ENCODE assay signal across 18 cellular contexts in genomic region chr18:73742959-73743358, GRCh38.
DNase-seq lines count a peak whose midpoint lies in the region; ATAC-seq, FAIRE-seq and TF ChIP-seq lines count a peak whose summit lies in the region.
"Had no signal": no experiment of that assay in that cellular context is flagged by ENCODE, and none has a peak within 500 bp of the region (broad histone marks: within the 10 kb centered on the region; RNA-seq: fewer than 3 reads in every experiment).

No MANE protein-coding gene starts in this region.

- H3K4me1 ChIP-seq in DND-41 (ENCODE audit: insufficient read depth, low read length) (peaks cover 24% of the 10 kb centered on the region), keratinocyte (ENCODE audit: control insufficient read depth, extremely low read depth, insufficient read depth, low read length) (peaks cover 34% of the 10 kb centered on the region), left ventricle myocardium inferior (no peaks in the 10 kb centered on the region)
- H3K4me1 ChIP-seq: A549, BE2C, Caco-2 had no signal

- TF ChIP-seq CTCF in DND-41 (IDR thresholded peaks at IDR 0.05; ENCODE audit: borderline replicate concordance, extremely low read depth, low read length, poor library complexity, severe bottlenecking) (no peak), keratinocyte (optimal IDR thresholded peaks at IDR 0.05 in 1 of 3, IDR thresholded peaks at IDR 0.05 in 1 of 3, conservative IDR thresholded peaks at IDR 0.05 in 1 of 3; ENCODE audit: extremely low read depth in 1 of 3, insufficient read depth in 2 of 3, low read length in 3 of 3) (no peak), left ventricle myocardium inferior (IDR thresholded peaks at IDR 0.05; ENCODE audit: borderline replicate concordance) (no peak)

- no peak for FAIRE-seq in keratinocyte (lab: Jason Lieb, UNC)
- FAIRE-seq: A549, GM12891, H54 had no signal

- peak; percentile 91 for ATAC-seq in DND-41 (ENCODE audit: insufficient read depth, low read depth)
- no peak for ATAC-seq in HG03565 (IDR thresholded peaks at IDR 0.05; ENCODE audit: unreplicated experiment)
- ATAC-seq: A549, HCT116 had no signal

- H3K4me2 ChIP-seq in DND-41 (ENCODE audit: insufficient read depth, low read length), result peak overlapping the region; percentile 18
- no peak overlapping the region for H3K4me2 ChIP-seq in keratinocyte (ENCODE audit: control insufficient read depth, extremely low read depth, insufficient read depth, low read depth, low read length)
- H3K4me2 ChIP-seq: A549 had no signal

- H3K79me2 ChIP-seq in DND-41 (ENCODE audit: insufficient read depth, low read length) (no peaks in the 10 kb centered on the region), keratinocyte (ENCODE audit: control insufficient read depth, insufficient read depth, low read length) (no peaks in the 10 kb centered on the region)

- H3K36me3 ChIP-seq in DND-41 (ENCODE audit: insufficient read depth, low read length), result no peaks in the 10 kb centered on the region
- H3K36me3 ChIP-seq in keratinocyte (ENCODE audit: control insufficient read depth in 2 of 2, extremely low read depth in 1 of 2, insufficient read depth in 2 of 2, low read length in 2 of 2), result no peaks in the 10 kb centered on the region
- no peaks in the 10 kb centered on the region for H3K36me3 ChIP-seq in left ventricle myocardium inferior
- H3K36me3 ChIP-seq: BE2C had no signal

- H3K27me3 ChIP-seq in DND-41 (ENCODE audit: insufficient read depth, low read length, poor library complexity) (no peaks in the 10 kb centered on the region), keratinocyte (ENCODE audit: control insufficient read depth, extremely low read depth, insufficient read depth, low read length) (no peaks in the 10 kb centered on the region), left ventricle myocardium inferior (ENCODE audit: low read depth) (no peaks in the 10 kb centered on the region)
- H3K27me3 ChIP-seq: BE2C had no signal

- no peak overlapping the region for H2AFZ ChIP-seq in DND-41 (ENCODE audit: low read depth, low read length)
- peak overlapping the region; percentile 54 for H2AFZ ChIP-seq in keratinocyte (ENCODE audit: control insufficient read depth, low read length)
- H2AFZ ChIP-seq: GM23248 had no signal

- H3K9me3 ChIP-seq in DND-41 (ENCODE audit: insufficient read depth, low read length, severe bottlenecking) (no peaks in the 10 kb centered on the region), keratinocyte (ENCODE audit: control insufficient read depth, low read depth, low read length) (no peaks in the 10 kb centered on the region), left ventricle myocardium inferior (replicated peaks) (no peaks in the 10 kb centered on the region)
- H3K9me3 ChIP-seq: A549, BE2C, Caco-2 had no signal

- intact Hi-C loops in head of caudate nucleus (cut with DNase I), result no loop called here
- intact Hi-C loops in left ventricle myocardium inferior (cut with micrococcal nuclease), result no loop called here

- H4K20me1 ChIP-seq in DND-41 (ENCODE audit: insufficient read depth, low read length) (no peaks in the 10 kb centered on the region), keratinocyte (ENCODE audit: control insufficient read depth, extremely low read depth, insufficient read depth, low read length) (no peaks in the 10 kb centered on the region)

- H3K9me1 ChIP-seq in keratinocyte (ENCODE audit: control insufficient read depth, extremely low read depth, insufficient read depth, low read length), result no peaks in the 10 kb centered on the region

- H3K9ac ChIP-seq in DND-41 (ENCODE audit: low read depth, low read length) (0 out of 2 replicates have a peak overlapping the region, but pooled peaks have one; percentile 1), keratinocyte (ENCODE audit: control insufficient read depth, extremely low read depth, insufficient read depth, low read length) (no peak overlapping the region)
- H3K9ac ChIP-seq: GM23248 had no signal

- DNase-seq in DND-41 (peak; percentile 42), RPMI7951 (ENCODE audit: low read depth) (peak; percentile 42), keratinocyte (ENCODE audit: low read depth, low spot score) (no peak), head of caudate nucleus (no peak), left ventricle myocardium inferior (no peak)
- peak; percentile 45 for DNase-seq in Jurkat, Clone E6-1 (ENCODE audit: low read depth, low spot score)
- DNase-seq in activated CD4-positive, CD25-positive, alpha-beta regulatory T cell (lab: John Stamatoyannopoulos, UW), result no peak
- DNase-seq: BE2C; Caco-2; CD8-positive, alpha-beta memory T cell; DMS53; GM23248 had no signal

- dilution Hi-C loops in keratinocyte (cut with MboI; ENCODE audit: extremely low pct_ligation_motif_present, low sequenced_read_pairs), result no loop called here

- H3K4me3 ChIP-seq in DND-41 (ENCODE audit: low read depth in 1 of 2, low read length in 2 of 2), result no peak overlapping the region
- H3K4me3 ChIP-seq in Jurkat, Clone E6-1 (ENCODE audit: low read length), result no peak overlapping the region
- H3K4me3 ChIP-seq in keratinocyte (ENCODE audit: control insufficient read depth in 2 of 3, extremely low read depth in 1 of 3, insufficient read depth in 2 of 3, low read depth in 1 of 3, low read length in 3 of 3), result no peak overlapping the region
- no peak overlapping the region for H3K4me3 ChIP-seq in left ventricle myocardium inferior
- H3K4me3 ChIP-seq: A549, GM23248 had no signal

- peak overlapping the region; percentile 60 for H3K27ac ChIP-seq in DND-41 (ENCODE audit: low read length)
- no peak overlapping the region for H3K27ac ChIP-seq in keratinocyte (ENCODE audit: control insufficient read depth, insufficient read depth, low read length)
- H3K27ac ChIP-seq in left ventricle myocardium inferior (replicated peaks), result no peak overlapping the region
- H3K27ac ChIP-seq: A549, GM23248, HL-60 had no signal

Comparison
In these comparisons a context has a peak if more than half of its experiments do, and no peak if none do; other contexts are left out.
1. DNase-seq: peak in DND-41 (single experiment), Jurkat, Clone E6-1 (single experiment) and RPMI7951 (single experiment); none in keratinocyte (single experiment), head of caudate nucleus (0 of 42), left ventricle myocardium inferior (single experiment) and activated CD4-positive, CD25-positive, alpha-beta regulatory T cell (0 of 4).